Comparison of ENCODE assay signal across 18 cellular contexts in the genomic region with DNA sequence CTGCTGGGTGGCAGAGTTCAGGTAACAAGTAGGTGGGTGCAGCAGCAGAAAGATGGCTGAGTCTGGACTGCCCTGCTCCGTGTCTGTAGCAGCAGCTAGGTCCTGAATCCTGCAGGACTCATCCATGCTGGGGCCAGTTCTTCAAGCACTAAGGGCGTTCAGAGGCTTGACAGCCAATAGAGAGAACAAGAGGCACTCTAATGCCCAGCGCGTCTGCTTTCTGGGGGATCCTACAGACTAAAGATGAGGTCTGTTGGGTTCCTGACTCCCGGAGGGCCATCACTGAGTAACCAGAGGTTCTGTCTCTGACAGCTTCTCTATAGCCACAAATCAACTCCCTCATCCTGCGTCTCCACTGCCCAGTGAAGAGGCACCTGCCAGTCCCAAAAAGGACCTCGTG.
"Had no signal": no experiment of that assay in that cellular context is flagged by ENCODE, and none has a peak within 500 bp of the region (broad histone marks: within the 10 kb centered on the region; RNA-seq: fewer than 3 reads in every experiment).

No MANE protein-coding gene starts in this region.

- H3K4me1 Mint-ChIP-seq: activated B cell treated with CpG ODN at 0.5 μM for 24 hours; activated naive CD8-positive, alpha-beta T cell treated with anti-CD3 and anti-CD28 coated beads for 36 hours; central memory CD8-positive, alpha-beta T cell; IgD-negative memory B cell had no signal

- H3K36me3 Mint-ChIP-seq: activated naive CD8-positive, alpha-beta T cell treated with anti-CD3 and anti-CD28 coated beads for 36 hours; IgD-negative memory B cell had no signal

- H3K9me3 Mint-ChIP-seq: activated B cell treated with CpG ODN at 0.5 μM for 24 hours; activated naive CD8-positive, alpha-beta T cell treated with anti-CD3 and anti-CD28 coated beads for 36 hours; central memory CD8-positive, alpha-beta T cell; IgD-negative memory B cell; T-helper 1 cell treated with Interleukin-12 subunit alpha and Interleukin-12 subunit beta and Interleukin-4 antibody, amounts not matched to agents 30 μg/mL and 1 μg/mL, for 36 hours had no signal

- ATAC-seq: activated CD8-positive, alpha-beta T cell treated with anti-CD3 and anti-CD28 coated beads, Interleukin-2, amount 10 ng/mL, durations not matched to agents 7 days and 5 days; SK-N-SH treated with all-trans-retinoic acid at 6 μM for 48 hours had no signal

- H3K4me3 Mint-ChIP-seq: activated B cell treated with CpG ODN at 0.5 μM for 24 hours; activated CD8-positive, alpha-beta T cell treated with anti-CD3 and anti-CD28 coated beads, Interleukin-2, amount 10 ng/mL, durations not matched to agents 7 days and 5 days; activated naive CD8-positive, alpha-beta T cell treated with anti-CD3 and anti-CD28 coated beads for 36 hours; central memory CD8-positive, alpha-beta T cell; IgD-negative memory B cell; T-helper 1 cell treated with Interleukin-12 subunit alpha and Interleukin-12 subunit beta and Interleukin-4 antibody, amounts not matched to agents 30 μg/mL and 1 μg/mL, for 36 hours had no signal

- H3K27me3 Mint-ChIP-seq: activated B cell treated with CpG ODN at 0.5 μM for 24 hours; activated naive CD8-positive, alpha-beta T cell treated with anti-CD3 and anti-CD28 coated beads for 36 hours; central memory CD8-positive, alpha-beta T cell; IgD-negative memory B cell had no signal

- DNase-seq: activated B cell treated with CpG ODN at 0.5 μM for 24 hours; activated CD4-positive, alpha-beta T cell treated with anti-CD3 and anti-CD28 coated beads for 4 hours; activated CD8-positive, alpha-beta memory T cell treated with anti-CD3 and anti-CD28 coated beads, Interleukin-2, amount 50 U/mL, for 48 hours; activated CD8-positive, alpha-beta T cell treated with anti-CD3 and anti-CD28 coated beads, Interleukin-2, amount 10 ng/mL, durations not matched to agents 7 days and 5 days; activated naive CD4-positive, alpha-beta T cell treated with Interleukin-2 at 50 U/mL for 16 hours; activated naive CD8-positive, alpha-beta T cell treated with anti-CD3 and anti-CD28 coated beads for 36 hours; KG1; NCI-H1048; NCI-H146; NCI-H187 treated with DMSO at 0.1 percent for 48 hours; NCI-H2081 treated with DMSO at 0.1 percent for 48 hours; NCI-H446; NCI-H524 treated with DMSO at 0.1 percent for 48 hours; SHP77 had no signal

- H3K27ac Mint-ChIP-seq: activated B cell treated with CpG ODN at 0.5 μM for 24 hours; activated CD8-positive, alpha-beta T cell treated with anti-CD3 and anti-CD28 coated beads, Interleukin-2, amount 10 ng/mL, durations not matched to agents 7 days and 5 days; activated naive CD8-positive, alpha-beta T cell treated with anti-CD3 and anti-CD28 coated beads for 36 hours; IgD-negative memory B cell had no signal
